Comparison of ENCODE assay signal across 8 cellular contexts in genomic region chr2:231361701-231362588, GRCh38. TPM values are rescaled to one million over a fixed set of nuclear protein-coding genes. Genes with fewer than 3 reads are reported as not detected.
DNase-seq lines count a peak whose midpoint lies in the region; ATAC-seq lines count a peak whose summit lies in the region.

No MANE protein-coding gene starts in this region.

- peak; percentile 87 for ATAC-seq in GM19328 (IDR thresholded peaks at IDR 0.05; ENCODE audit: unreplicated experiment)
- peak; percentile 94 for ATAC-seq in HG03159 (IDR thresholded peaks at IDR 0.05; ENCODE audit: unreplicated experiment)
- peak; percentile 23 for ATAC-seq in sciatic nerve

- POLR2A ChIA-PET in activated CD4-positive, alpha-beta memory T cell treated with anti-CD3 and anti-CD28 coated beads for 36 hours (lab: Charles Lee): no interaction called here

- intact Hi-C loops in activated CD4-positive, alpha-beta memory T cell treated with anti-CD3 and anti-CD28 coated beads for 36 hours (cut with micrococcal nuclease): no loop called here
- intact Hi-C loops in sciatic nerve (cut with DNase I): no loop called here
- intact Hi-C loops in activated T-helper 1 cell treated with anti-CD3 and anti-CD28 coated beads, Interleukin-12 subunit alpha, Interleukin-12 subunit beta, Interleukin-2, Interleukin-4 antibody, amounts not matched to agents 30 ng/mL and 10 ng/mL and 1 ng/mL, durations not matched to agents 14 hours and 24 hours and 36 hours (cut with micrococcal nuclease): no loop called here

- CTCF ChIA-PET in activated CD4-positive, alpha-beta memory T cell treated with anti-CD3 and anti-CD28 coated beads for 36 hours (lab: Charles Lee): no interaction called here

- H3K27ac Mint-ChIP-seq in activated CD4-positive, alpha-beta memory T cell treated with anti-CD3 and anti-CD28 coated beads for 36 hours: no peak overlapping the region
- H3K27ac Mint-ChIP-seq in activated T-helper 1 cell treated with anti-CD3 and anti-CD28 coated beads, Interleukin-12 subunit alpha, Interleukin-12 subunit beta, Interleukin-2, Interleukin-4 antibody, amounts not matched to agents 30 ng/mL and 10 ng/mL and 1 ng/mL, durations not matched to agents 14 hours and 24 hours and 36 hours: no peak overlapping the region

- H3K4me1 Mint-ChIP-seq in activated CD4-positive, alpha-beta memory T cell treated with anti-CD3 and anti-CD28 coated beads for 36 hours (ENCODE audit: low read depth): peaks cover 4% of the 10 kb centered on the region
- peaks cover 10% of the 10 kb centered on the region for H3K4me1 Mint-ChIP-seq in activated T-helper 1 cell treated with anti-CD3 and anti-CD28 coated beads, Interleukin-12 subunit alpha, Interleukin-12 subunit beta, Interleukin-2, Interleukin-4 antibody, amounts not matched to agents 30 ng/mL and 10 ng/mL and 1 ng/mL, durations not matched to agents 14 hours and 24 hours and 36 hours (ENCODE audit: low read depth)

- DNase-seq in CMK (ENCODE audit: low read depth): peak; percentile 99
- DNase-seq in activated CD4-positive, alpha-beta memory T cell treated with anti-CD3 and anti-CD28 coated beads for 36 hours: peak; percentile 28
- DNase-seq in sciatic nerve (ENCODE audit: low spot score): peak; percentile 45
- no peak for DNase-seq in RKO (ENCODE audit: low spot score)
- DNase-seq in NCI-H187 treated with DMSO at 0.1 percent for 48 hours (lab: John Stamatoyannopoulos, UW): no peak
- no peak for DNase-seq in activated T-helper 1 cell treated with anti-CD3 and anti-CD28 coated beads, Interleukin-12 subunit alpha, Interleukin-12 subunit beta, Interleukin-2, Interleukin-4 antibody, amounts not matched to agents 30 ng/mL and 10 ng/mL and 1 ng/mL, durations not matched to agents 14 hours and 24 hours and 36 hours (ENCODE audit: low spot score)

- no peaks in the 10 kb centered on the region for H3K9me3 Mint-ChIP-seq in activated CD4-positive, alpha-beta memory T cell treated with anti-CD3 and anti-CD28 coated beads for 36 hours
- H3K9me3 Mint-ChIP-seq in activated T-helper 1 cell treated with anti-CD3 and anti-CD28 coated beads, Interleukin-12 subunit alpha, Interleukin-12 subunit beta, Interleukin-2, Interleukin-4 antibody, amounts not matched to agents 30 ng/mL and 10 ng/mL and 1 ng/mL, durations not matched to agents 14 hours and 24 hours and 36 hours: no peaks in the 10 kb centered on the region

- H3K27me3 Mint-ChIP-seq in activated CD4-positive, alpha-beta memory T cell treated with anti-CD3 and anti-CD28 coated beads for 36 hours: no peaks in the 10 kb centered on the region
- H3K27me3 Mint-ChIP-seq in activated T-helper 1 cell treated with anti-CD3 and anti-CD28 coated beads, Interleukin-12 subunit alpha, Interleukin-12 subunit beta, Interleukin-2, Interleukin-4 antibody, amounts not matched to agents 30 ng/mL and 10 ng/mL and 1 ng/mL, durations not matched to agents 14 hours and 24 hours and 36 hours (ENCODE audit: insufficient read depth): no peaks in the 10 kb centered on the region

- H3K36me3 Mint-ChIP-seq in activated CD4-positive, alpha-beta memory T cell treated with anti-CD3 and anti-CD28 coated beads for 36 hours: no peaks in the 10 kb centered on the region
- H3K36me3 Mint-ChIP-seq in activated T-helper 1 cell treated with anti-CD3 and anti-CD28 coated beads, Interleukin-12 subunit alpha, Interleukin-12 subunit beta, Interleukin-2, Interleukin-4 antibody, amounts not matched to agents 30 ng/mL and 10 ng/mL and 1 ng/mL, durations not matched to agents 14 hours and 24 hours and 36 hours (ENCODE audit: low read depth): no peaks in the 10 kb centered on the region

- no peak overlapping the region for H3K4me3 Mint-ChIP-seq in activated CD4-positive, alpha-beta memory T cell treated with anti-CD3 and anti-CD28 coated beads for 36 hours
- H3K4me3 Mint-ChIP-seq in activated T-helper 1 cell treated with anti-CD3 and anti-CD28 coated beads, Interleukin-12 subunit alpha, Interleukin-12 subunit beta, Interleukin-2, Interleukin-4 antibody, amounts not matched to agents 30 ng/mL and 10 ng/mL and 1 ng/mL, durations not matched to agents 14 hours and 24 hours and 36 hours: no peak overlapping the region

RNA-seq across cellular contexts. Expression of gene B3GNT7, which starts 33.6 kb away (rescaled TPM):
- total RNA-seq in activated CD4-positive, alpha-beta memory T cell treated with anti-CD3 and anti-CD28 coated beads for 36 hours: not detected
- 4.2 TPM for total RNA-seq in sciatic nerve
- not detected in 2 replicates for total RNA-seq in activated T-helper 1 cell treated with anti-CD3 and anti-CD28 coated beads, Interleukin-12 subunit alpha, Interleukin-12 subunit beta, Interleukin-2, Interleukin-4 antibody, amounts not matched to agents 30 ng/mL and 10 ng/mL and 1 ng/mL, durations not matched to agents 14 hours and 24 hours and 36 hours

Comparison
In these comparisons a context has a peak if more than half of its experiments do, and no peak if none do; other contexts are left out.
1. DNase-seq: peak in CMK (single experiment), activated CD4-positive, alpha-beta memory T cell treated with anti-CD3 and anti-CD28 coated beads for 36 hours (single experiment) and sciatic nerve (single experiment); none in RKO (single experiment), NCI-H187 treated with DMSO at 0.1 percent for 48 hours (single experiment) and activated T-helper 1 cell treated with anti-CD3 and anti-CD28 coated beads, Interleukin-12 subunit alpha, Interleukin-12 subunit beta, Interleukin-2, Interleukin-4 antibody, amounts not matched to agents 30 ng/mL and 10 ng/mL and 1 ng/mL, durations not matched to agents 14 hours and 24 hours and 36 hours (single experiment).
2. ATAC-seq: peak in every context shown above with its lines; median percentile 94 in HG03159; 87 in GM19328; 23 in sciatic nerve.